Comparison of ENCODE assay signal across 1 cellular context in the genomic region with DNA sequence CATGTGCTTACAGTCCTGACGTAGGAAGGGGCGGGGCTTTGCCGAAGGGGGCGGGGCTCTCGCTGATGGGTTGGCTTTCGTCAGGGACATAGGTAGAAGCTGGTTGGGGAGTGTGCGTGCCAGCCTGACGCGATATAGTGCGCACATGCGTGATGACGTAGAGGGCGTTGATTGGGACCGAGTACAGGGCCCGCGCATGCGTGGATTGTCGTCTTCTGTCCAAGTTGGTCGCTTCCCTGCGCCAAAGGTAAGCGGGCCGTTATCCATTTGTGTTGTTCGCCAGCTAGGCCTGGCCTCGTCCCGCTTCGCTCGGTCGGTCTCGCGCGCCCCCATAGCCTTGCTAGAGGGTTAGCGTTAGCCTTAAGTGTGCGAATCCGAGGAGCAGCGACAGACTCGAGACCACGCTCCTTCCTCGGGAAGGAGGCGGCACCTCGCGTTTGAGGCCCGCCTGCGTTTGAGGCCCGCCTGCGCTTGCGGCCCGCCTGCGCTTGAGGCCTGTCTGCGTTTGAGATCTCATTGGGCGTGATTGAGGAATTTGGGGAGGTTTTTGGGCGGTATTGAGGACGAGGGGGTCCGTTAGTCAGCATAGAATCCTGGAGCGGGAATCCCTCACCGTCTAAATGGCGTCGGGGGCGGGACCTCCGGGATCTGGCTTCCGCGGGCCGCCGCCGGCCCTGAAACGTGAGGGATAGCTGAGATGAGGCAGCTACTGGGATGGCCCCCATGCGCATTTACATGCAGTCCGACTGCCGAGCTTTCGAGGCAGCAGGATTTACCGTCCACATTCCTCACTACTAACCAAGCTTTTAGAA.
TF ChIP-seq lines count a peak whose summit lies in the region.

Gene XRCC6, plus strand, starts transcription at position 197 of the 812 bp plus-strand sequence. CDS start 710 bp downstream, outside the sequence.

TF ChIP-seq in HepG2, 621 proteins besides CTCF, POLR2A, EP300 and RAD21 (continued from another document and continues in another):
- TF ChIP-seq HBP1 (CRISPR knock-in tag; IDR thresholded peaks at IDR 0.05; ENCODE audit: low read depth) (peak; percentile 56), STAT5B (CRISPR knock-in tag; IDR thresholded peaks at IDR 0.05) (no peak), NR1H2 (CRISPR knock-in tag; IDR thresholded peaks at IDR 0.05; ENCODE audit: borderline replicate concordance, low read depth) (peak; percentile 70; the same call in 1 of the 2 replicates), CBFB (CRISPR knock-in tag; IDR thresholded peaks at IDR 0.05) (no peak), IRF9 (CRISPR knock-in tag; IDR thresholded peaks at IDR 0.05; ENCODE audit: borderline replicate concordance) (peak; percentile 93), GATAD1 (CRISPR knock-in tag; IDR thresholded peaks at IDR 0.05) (peak; percentile 91), RCOR2 (CRISPR knock-in tag; IDR thresholded peaks at IDR 0.05) (no peak), PHF20 (CRISPR knock-in tag; IDR thresholded peaks at IDR 0.05) (peak; percentile 82), FOXK1 (CRISPR knock-in tag; IDR thresholded peaks at IDR 0.05; ENCODE audit: borderline replicate concordance, low read depth) (no peak), MEIS1 (CRISPR knock-in tag; IDR thresholded peaks at IDR 0.05; ENCODE audit: borderline replicate concordance) (no peak), ZNF460 (CRISPR knock-in tag; IDR thresholded peaks at IDR 0.05; ENCODE audit: borderline replicate concordance) (no peak; the same call in 1 of the 2 replicates), ZNF598 (CRISPR knock-in tag; IDR thresholded peaks at IDR 0.05; ENCODE audit: borderline replicate concordance) (peak; percentile 97), ZNF333 (CRISPR knock-in tag; IDR thresholded peaks at IDR 0.05; ENCODE audit: borderline replicate concordance) (no peak; the same call in 1 of the 2 replicates), RBM39 (IDR thresholded peaks at IDR 0.05; ENCODE audit: low read depth, low read length, poor library complexity, severe bottlenecking) (no peak), ZNF296 (CRISPR knock-in tag; conservative IDR thresholded peaks at IDR 0.05) (no peak), ONECUT2 (CRISPR knock-in tag; IDR thresholded peaks at IDR 0.05) (0 out of 2 replicates have a peak, but pooled peaks have one; percentile 6), THAP9 (CRISPR knock-in tag; IDR thresholded peaks at IDR 0.05; ENCODE audit: borderline replicate concordance) (peak; percentile 81; the same call in 1 of the 2 replicates), PITX1 (CRISPR knock-in tag; IDR thresholded peaks at IDR 0.05) (peak; percentile 75), SRSF9 (IDR thresholded peaks at IDR 0.05; ENCODE audit: borderline replicate concordance, insufficient read depth, low read depth, low read length, poor library complexity, severe bottlenecking) (no peak), ZGPAT (CRISPR knock-in tag; IDR thresholded peaks at IDR 0.05) (peak; percentile 74), XBP1 (CRISPR knock-in tag; IDR thresholded peaks at IDR 0.05) (no peak), SMYD3 (CRISPR knock-in tag; IDR thresholded peaks at IDR 0.05) (peak; percentile 48; the same call in 1 of the 2 replicates), SP1 (IDR thresholded peaks at IDR 0.05) (no peak), SP1 (CRISPR knock-in tag; IDR thresholded peaks at IDR 0.05) (peak; percentile 82), TP53 (CRISPR knock-in tag; conservative IDR thresholded peaks at IDR 0.05) (0 out of 2 replicates have a peak, but pooled peaks have one; percentile 2), NFATC3 (CRISPR knock-in tag; IDR thresholded peaks at IDR 0.05) (no peak), HOXA3 (CRISPR knock-in tag; IDR thresholded peaks at IDR 0.05) (peak; percentile 100), ZNF782 (CRISPR knock-in tag; IDR thresholded peaks at IDR 0.05; ENCODE audit: borderline replicate concordance) (no peak; the same call in 1 of the 2 replicates), ZNF143 (CRISPR knock-in tag; IDR thresholded peaks at IDR 0.05) (no peak), FOSL2 (CRISPR knock-in tag; IDR thresholded peaks at IDR 0.05) (no peak), ZNF850 (CRISPR knock-in tag; conservative IDR thresholded peaks at IDR 0.05) (no peak), ZBTB14 (CRISPR knock-in tag; IDR thresholded peaks at IDR 0.05) (no peak), ERF (CRISPR knock-in tag; IDR thresholded peaks at IDR 0.05) (peak; percentile 64), STAG1 (CRISPR knock-in tag; IDR thresholded peaks at IDR 0.05) (no peak), E2F1 (CRISPR knock-in tag; IDR thresholded peaks at IDR 0.05) (0 out of 2 replicates have a peak, but pooled peaks have one; percentile 71), HDAC1 (CRISPR knock-in tag; IDR thresholded peaks at IDR 0.05) (peak; percentile 79)
- TF ChIP-seq, protein P1, sequence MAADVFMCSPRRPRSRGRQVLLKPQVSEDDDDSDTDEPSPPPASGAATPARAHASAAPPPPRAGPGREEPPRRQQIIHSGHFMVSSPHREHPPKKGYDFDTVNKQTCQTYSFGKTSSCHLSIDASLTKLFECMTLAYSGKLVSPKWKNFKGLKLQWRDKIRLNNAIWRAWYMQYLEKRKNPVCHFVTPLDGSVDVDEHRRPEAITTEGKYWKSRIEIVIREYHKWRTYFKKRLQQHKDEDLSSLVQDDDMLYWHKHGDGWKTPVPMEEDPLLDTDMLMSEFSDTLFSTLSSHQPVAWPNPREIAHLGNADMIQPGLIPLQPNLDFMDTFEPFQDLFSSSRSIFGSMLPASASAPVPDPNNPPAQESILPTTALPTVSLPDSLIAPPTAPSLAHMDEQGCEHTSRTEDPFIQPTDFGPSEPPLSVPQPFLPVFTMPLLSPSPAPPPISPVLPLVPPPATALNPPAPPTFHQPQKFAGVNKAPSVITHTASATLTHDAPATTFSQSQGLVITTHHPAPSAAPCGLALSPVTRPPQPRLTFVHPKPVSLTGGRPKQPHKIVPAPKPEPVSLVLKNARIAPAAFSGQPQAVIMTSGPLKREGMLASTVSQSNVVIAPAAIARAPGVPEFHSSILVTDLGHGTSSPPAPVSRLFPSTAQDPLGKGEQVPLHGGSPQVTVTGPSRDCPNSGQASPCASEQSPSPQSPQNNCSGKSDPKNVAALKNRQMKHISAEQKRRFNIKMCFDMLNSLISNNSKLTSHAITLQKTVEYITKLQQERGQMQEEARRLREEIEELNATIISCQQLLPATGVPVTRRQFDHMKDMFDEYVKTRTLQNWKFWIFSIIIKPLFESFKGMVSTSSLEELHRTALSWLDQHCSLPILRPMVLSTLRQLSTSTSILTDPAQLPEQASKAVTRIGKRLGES (CRISPR knock-in tag; IDR thresholded peaks at IDR 0.05; ENCODE audit: borderline replicate concordance) = no peak
- TF ChIP-seq, protein P2, sequence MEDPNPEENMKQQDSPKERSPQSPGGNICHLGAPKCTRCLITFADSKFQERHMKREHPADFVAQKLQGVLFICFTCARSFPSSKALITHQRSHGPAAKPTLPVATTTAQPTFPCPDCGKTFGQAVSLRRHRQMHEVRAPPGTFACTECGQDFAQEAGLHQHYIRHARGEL (CRISPR knock-in tag; IDR thresholded peaks at IDR 0.05) = no peak
- TF ChIP-seq, protein P3, sequence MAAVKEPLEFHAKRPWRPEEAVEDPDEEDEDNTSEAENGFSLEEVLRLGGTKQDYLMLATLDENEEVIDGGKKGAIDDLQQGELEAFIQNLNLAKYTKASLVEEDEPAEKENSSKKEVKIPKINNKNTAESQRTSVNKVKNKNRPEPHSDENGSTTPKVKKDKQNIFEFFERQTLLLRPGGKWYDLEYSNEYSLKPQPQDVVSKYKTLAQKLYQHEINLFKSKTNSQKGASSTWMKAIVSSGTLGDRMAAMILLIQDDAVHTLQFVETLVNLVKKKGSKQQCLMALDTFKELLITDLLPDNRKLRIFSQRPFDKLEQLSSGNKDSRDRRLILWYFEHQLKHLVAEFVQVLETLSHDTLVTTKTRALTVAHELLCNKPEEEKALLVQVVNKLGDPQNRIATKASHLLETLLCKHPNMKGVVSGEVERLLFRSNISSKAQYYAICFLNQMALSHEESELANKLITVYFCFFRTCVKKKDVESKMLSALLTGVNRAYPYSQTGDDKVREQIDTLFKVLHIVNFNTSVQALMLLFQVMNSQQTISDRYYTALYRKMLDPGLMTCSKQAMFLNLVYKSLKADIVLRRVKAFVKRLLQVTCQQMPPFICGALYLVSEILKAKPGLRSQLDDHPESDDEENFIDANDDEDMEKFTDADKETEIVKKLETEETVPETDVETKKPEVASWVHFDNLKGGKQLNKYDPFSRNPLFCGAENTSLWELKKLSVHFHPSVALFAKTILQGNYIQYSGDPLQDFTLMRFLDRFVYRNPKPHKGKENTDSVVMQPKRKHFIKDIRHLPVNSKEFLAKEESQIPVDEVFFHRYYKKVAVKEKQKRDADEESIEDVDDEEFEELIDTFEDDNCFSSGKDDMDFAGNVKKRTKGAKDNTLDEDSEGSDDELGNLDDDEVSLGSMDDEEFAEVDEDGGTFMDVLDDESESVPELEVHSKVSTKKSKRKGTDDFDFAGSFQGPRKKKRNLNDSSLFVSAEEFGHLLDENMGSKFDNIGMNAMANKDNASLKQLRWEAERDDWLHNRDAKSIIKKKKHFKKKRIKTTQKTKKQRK (IDR thresholded peaks at IDR 0.05; ENCODE audit: low read length) = no peak
- TF ChIP-seq, protein P4, sequence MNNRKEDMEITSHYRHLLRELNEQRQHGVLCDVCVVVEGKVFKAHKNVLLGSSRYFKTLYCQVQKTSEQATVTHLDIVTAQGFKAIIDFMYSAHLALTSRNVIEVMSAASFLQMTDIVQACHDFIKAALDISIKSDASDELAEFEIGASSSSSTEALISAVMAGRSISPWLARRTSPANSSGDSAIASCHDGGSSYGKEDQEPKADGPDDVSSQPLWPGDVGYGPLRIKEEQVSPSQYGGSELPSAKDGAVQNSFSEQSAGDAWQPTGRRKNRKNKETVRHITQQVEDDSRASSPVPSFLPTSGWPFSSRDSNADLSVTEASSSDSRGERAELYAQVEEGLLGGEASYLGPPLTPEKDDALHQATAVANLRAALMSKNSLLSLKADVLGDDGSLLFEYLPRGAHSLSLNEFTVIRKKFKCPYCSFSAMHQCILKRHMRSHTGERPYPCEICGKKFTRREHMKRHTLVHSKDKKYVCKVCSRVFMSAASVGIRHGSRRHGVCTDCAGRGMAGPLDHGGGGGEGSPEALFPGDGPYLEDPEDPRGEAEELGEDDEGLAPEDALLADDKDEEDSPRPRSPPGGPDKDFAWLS (CRISPR knock-in tag; IDR thresholded peaks at IDR 0.05; ENCODE audit: borderline replicate concordance) = no peak
